In genomic region chr7:112449902-112450806, GRCh38 we compare ENCODE assay signal across 8 cellular contexts. TPM values are rescaled to one million over a fixed set of nuclear protein-coding genes. Genes with fewer than 3 reads are reported as not detected.
DNase-seq lines count a peak whose midpoint lies in the region; ATAC-seq, FAIRE-seq and TF ChIP-seq lines count a peak whose summit lies in the region.

Gene IFRD1 (plus strand): TSS chr7:112450460. CDS start chr7:112450689, 229 bp downstream.

- H2AK9ac ChIP-seq in IMR-90 (replicated peaks; ENCODE audit: low read depth, low read length, poor library complexity) = peak within 1 kb of the TSS; percentile 91

- peak within 1 kb of the TSS; percentile 88 for H3K23ac ChIP-seq in IMR-90 (ENCODE audit: low read depth, low read length)

- dilution Hi-C loops in IMR-90 (cut with HindIII; ENCODE audit: low sequenced_read_pairs, unreplicated experiment) (no loop called here), endothelial cell of umbilical vein (cut with MboI; ENCODE audit: extremely low pct_ligation_motif_present, low sequenced_read_pairs) (no loop called here)

- H2AK5ac ChIP-seq in IMR-90 (ENCODE audit: low read depth, low read length) = peak within 1 kb of the TSS; percentile 87

- H3K14ac ChIP-seq in IMR-90 (replicated peaks; ENCODE audit: low read depth, low read length) = peak within 1 kb of the TSS; percentile 94

- H2BK20ac ChIP-seq in IMR-90 (ENCODE audit: low read depth, low read length) = peak within 1 kb of the TSS; percentile 38

- peak within 1 kb of the TSS; percentile 70 for H4K5ac ChIP-seq in IMR-90 (ENCODE audit: low read depth, low read length)

- H2AFZ ChIP-seq in IMR-90 (replicated peaks; ENCODE audit: low read length, poor library complexity) (peak within 1 kb of the TSS; percentile 98), endothelial cell of umbilical vein (ENCODE audit: low read depth, low read length) (peak within 1 kb of the TSS; percentile 98)

- peak within 1 kb of the TSS; percentile 67 for H4K91ac ChIP-seq in IMR-90 (ENCODE audit: insufficient read depth, low read depth, low read length)

- H4K20me1 ChIP-seq in IMR-90 (ENCODE audit: insufficient read depth, low read length) = peaks cover 43% of the 10 kb centered on the region
- H4K20me1 ChIP-seq in endothelial cell of umbilical vein (replicated peaks; ENCODE audit: control insufficient read depth, extremely low read depth, insufficient read depth, low read length) = peaks cover 2% of the 10 kb centered on the region

- H2BK5ac ChIP-seq in IMR-90 (ENCODE audit: low read depth, low read length, poor library complexity, severe bottlenecking) = peak within 1 kb of the TSS; percentile 83

- peak within 1 kb of the TSS; percentile 85 for H3K4me3 ChIP-seq in IMR-90 (ENCODE audit: insufficient read depth, low read depth, low read length)
- H3K4me3 ChIP-seq in endothelial cell of umbilical vein (replicated peaks in 1 of 3; ENCODE audit: insufficient read depth in 1 of 3, low read depth in 1 of 3, low read length in 3 of 3) = peak within 1 kb of the TSS; percentile 73 to 96 (median 87)

- H3K4me2 ChIP-seq in IMR-90 (ENCODE audit: low read depth, low read length) (peak within 1 kb of the TSS; percentile 95), endothelial cell of umbilical vein (ENCODE audit: insufficient read depth, low read length) (peak within 1 kb of the TSS; percentile 96)

- no peaks in the 10 kb centered on the region for H3K36me3 ChIP-seq in IMR-90 (ENCODE audit: control insufficient read depth, insufficient read depth, low read length)
- H3K36me3 ChIP-seq in endothelial cell of umbilical vein (ENCODE audit: control insufficient read depth in 2 of 2, extremely low read depth in 1 of 2, insufficient read depth in 2 of 2, low read length in 2 of 2) = no peaks in the 10 kb centered on the region

- TF ChIP-seq CTCF in IMR-90 (conservative IDR thresholded peaks at IDR 0.05; ENCODE audit: low read depth, low read length) (no peak), endothelial cell of umbilical vein (IDR thresholded peaks at IDR 0.05; ENCODE audit: extremely low read depth in 1 of 2, insufficient read depth in 1 of 2, low read depth in 1 of 2, low read length in 2 of 2) (no peak)

- no peak for TF ChIP-seq RAD21 in IMR-90 (IDR thresholded peaks at IDR 0.05; ENCODE audit: low read length)

- POLR2A ChIA-PET in IMR-90 (lab: Charles Lee; ENCODE audit: unreplicated experiment) (interaction anchor here (0.5 to 1.7 kb wide), 3 partner anchors 9 to 71 kb away, joined by 3 to 8 read pairs (median 5); no protein-coding TSS in a partner anchor), endothelial cell of umbilical vein (lab: Charles Lee) (interaction anchor here (0.5 to 2.2 kb wide), 22 partner anchors 9 to 616 kb away, joined by 3 to 31 read pairs (median 4); a partner anchor contains a TSS)

- H3K27ac ChIP-seq in IMR-90 (ENCODE audit: insufficient read depth, low read length) = peak within 1 kb of the TSS; percentile 94
- peak within 1 kb of the TSS; percentile 92 for H3K27ac ChIP-seq in endothelial cell of umbilical vein (ENCODE audit: insufficient read depth, low read depth, low read length)

- DNase-seq in DMS 273 (lab: John Stamatoyannopoulos, UW; ENCODE audit: unreplicated experiment) = peak; percentile 100
- peak; percentile 98 for DNase-seq in IMR-90
- DNase-seq in OCI-M1 (lab: John Stamatoyannopoulos, UW) = peak; percentile 96
- peak; percentile 98 for DNase-seq in activated T-cell treated with anti-CD3 and anti-CD28 coated beads for 24 hours (ENCODE audit: low read depth)
- peak; percentile 98 for DNase-seq in endothelial cell of umbilical vein (ENCODE audit: low read depth, low spot score)
- DNase-seq in middle frontal gyrus (ENCODE audit: extremely low spot score, low spot score) = peak; percentile 99
- DNase-seq in stimulated activated CD8-positive, alpha-beta memory T cell treated with anti-CD3 and anti-CD28 coated beads, Interleukin-2, amount 100 ng/mL, for 48 hours (ENCODE audit: low read depth in 2 of 2) = peak; percentile 95 to 98

- FAIRE-seq in endothelial cell of umbilical vein (lab: Jason Lieb, UNC) = peak; percentile 87

- peak; percentile 100 for TF ChIP-seq POLR2A in IMR-90 (IDR thresholded peaks at IDR 0.05; ENCODE audit: low read depth, low read length)
- peak; percentile 99 for TF ChIP-seq POLR2A in endothelial cell of umbilical vein (IDR thresholded peaks at IDR 0.05; ENCODE audit: low read depth, low read length)

- intact Hi-C loops in IMR-90 (cut with micrococcal nuclease) (loop anchor here (2.0 kb wide), 1 partner anchor 243 kb away; the partner anchor contains the start of genes DOCK4 and ZNF277), endothelial cell of umbilical vein (cut with micrococcal nuclease) (loop anchor here (1.0 kb wide), 2 partner anchors 244 to 888 kb away; partner anchors contain the start of genes DOCK4, IMMP2L and ZNF277)

- peak; percentile 76 for ATAC-seq in GM21528 (IDR thresholded peaks at IDR 0.05; ENCODE audit: low FRiP score, unreplicated experiment)
- peak; percentile 90 for ATAC-seq in IMR-90 (ENCODE audit: low read depth)

- H3K27me3 ChIP-seq in IMR-90 (ENCODE audit: control insufficient read depth, insufficient read depth, low read length) = no peaks in the 10 kb centered on the region
- H3K27me3 ChIP-seq in endothelial cell of umbilical vein (ENCODE audit: control insufficient read depth in 2 of 2, insufficient read depth in 2 of 2, low read length in 2 of 2) = no peaks in the 10 kb centered on the region

- no peaks in the 10 kb centered on the region; the same call in 1 of the 2 replicates for H3K4me1 ChIP-seq in IMR-90 (ENCODE audit: control insufficient read depth, insufficient read depth, low read length)
- H3K4me1 ChIP-seq in endothelial cell of umbilical vein (ENCODE audit: control insufficient read depth, extremely low read depth, insufficient read depth, low read length) = peaks cover 26% of the 10 kb centered on the region

- H3K9me1 ChIP-seq in IMR-90 (ENCODE audit: insufficient read depth, low read length) = no peaks in the 10 kb centered on the region
- no peaks in the 10 kb centered on the region for H3K9me1 ChIP-seq in endothelial cell of umbilical vein (replicated peaks; ENCODE audit: control insufficient read depth, extremely low read depth, insufficient read depth, low read length)

- H3K79me1 ChIP-seq in IMR-90 (ENCODE audit: low read depth in 1 of 2, low read length in 2 of 2) = peaks cover 5 to 23% of the 10 kb centered on the region in 2 experiments; a peak in 3 of 4 replicates

- CTCF ChIA-PET in IMR-90 (lab: Yijun Ruan, JAX) (no interaction called here), endothelial cell of umbilical vein (lab: Charles Lee) (interaction anchor here (0.9 to 2.3 kb wide), 6 partner anchors 9 to 697 kb away, joined by 3 to 13 read pairs (median 4); no protein-coding TSS in a partner anchor)

- H3K56ac ChIP-seq in IMR-90 (ENCODE audit: extremely low read depth, insufficient read depth, low read length) = peak within 1 kb of the TSS; percentile 87

- peaks cover 45% of the 10 kb centered on the region for H3K79me2 ChIP-seq in endothelial cell of umbilical vein (ENCODE audit: control insufficient read depth, insufficient read depth, low read length)

- H3K18ac ChIP-seq in IMR-90 (ENCODE audit: low read depth, low read length) = peak within 1 kb of the TSS; percentile 39; the same call in 1 of the 2 replicates

- H3K4ac ChIP-seq in IMR-90 (ENCODE audit: low read depth, low read length) = peak within 1 kb of the TSS; percentile 86

- H3K9ac ChIP-seq in IMR-90 (ENCODE audit: low read depth, low read length) = peak within 1 kb of the TSS; percentile 96
- H3K9ac ChIP-seq in endothelial cell of umbilical vein (replicated peaks; ENCODE audit: extremely low read depth, insufficient read depth, low read length) = peak within 1 kb of the TSS; percentile 95

- 0% methylated on average over 43 of the region's 73 CpGs; no CpG with 5 or more reads in 1 of the 2 experiments for WGBS in IMR-90 (ENCODE audit: extremely low coverage in 2 of 2, insufficient read length in 1 of 2), 2 experiments

- BruUV-seq in IMR-90 (replicated peaks; lab: Mats Ljungman, UMichigan) (no TSS peak), endothelial cell of umbilical vein (replicated peaks; lab: Mats Ljungman, UMichigan) (TSS peak; percentile 35)

- no peak within 1 kb of the TSS; the same call in 2 of the 3 replicates for H2BK15ac ChIP-seq in IMR-90 (ENCODE audit: low read depth, low read length)

- in situ Hi-C loops in IMR-90 (cut with MboI; ENCODE audit: low sequenced_read_pairs) = no loop called here

- H3K9me3 ChIP-seq in IMR-90 (ENCODE audit: control insufficient read depth, insufficient read depth, low read length) (no peaks in the 10 kb centered on the region), endothelial cell of umbilical vein (replicated peaks; ENCODE audit: control insufficient read depth, insufficient read depth, low read length) (no peaks in the 10 kb centered on the region)

- peak within 1 kb of the TSS; percentile 56 for H2BK120ac ChIP-seq in IMR-90 (ENCODE audit: low read depth, low read length)

- peak within 1 kb of the TSS; percentile 76 to 93 for H4K8ac ChIP-seq in IMR-90 (ENCODE audit: low read depth in 2 of 2, low read length in 2 of 2)

TF ChIP-seq in IMR-90, 13 proteins besides CTCF, POLR2A, EP300 and RAD21 (continues in another document):
- TF ChIP-seq MAFK (IDR thresholded peaks at IDR 0.05; ENCODE audit: low read depth, low read length) (no peak), NFE2L2 (IDR thresholded peaks at IDR 0.05; ENCODE audit: low read depth, low read length) (no peak), MAZ (IDR thresholded peaks at IDR 0.05; ENCODE audit: borderline replicate concordance, low read depth, low read length) (peak; percentile 94; the same call in 1 of the 2 replicates), FOS (IDR thresholded peaks at IDR 0.05; ENCODE audit: low read depth, low read length) (no peak)

TF ChIP-seq in endothelial cell of umbilical vein, 7 proteins besides CTCF, POLR2A, EP300 and RAD21 (continues in another document):
- no peak for TF ChIP-seq EZH2 (IDR thresholded peaks at IDR 0.05; ENCODE audit: borderline replicate concordance, low read depth, low read length, severe bottlenecking)
- TF ChIP-seq, protein P1, sequence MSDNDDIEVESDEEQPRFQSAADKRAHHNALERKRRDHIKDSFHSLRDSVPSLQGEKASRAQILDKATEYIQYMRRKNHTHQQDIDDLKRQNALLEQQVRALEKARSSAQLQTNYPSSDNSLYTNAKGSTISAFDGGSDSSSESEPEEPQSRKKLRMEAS (IDR thresholded peaks at IDR 0.05; ENCODE audit: insufficient read depth, insufficient read length) = no peak

RNA-seq across cellular contexts. Expression of gene IFRD1, which starts in this region (rescaled TPM):
- total RNA-seq in IMR-90 (2012; rRNA removed) (18.3 and 24.2 TPM in 2 replicates), endothelial cell of umbilical vein (42.2 and 43.3 TPM in 2 replicates)
- polyA plus RNA-seq in IMR-90 (2012; rRNA removed) (16.6 and 25.3 TPM in 2 replicates), endothelial cell of umbilical vein (13.3 and 16.8 TPM in 2 replicates)
- 4.5 and 4.9 TPM in 2 replicates for polyA plus RNA-seq in IMR-90 (2012; cell fraction: cytosol; rRNA removed)
- polyA plus RNA-seq in IMR-90 (2012; cell fraction: nucleus; rRNA removed; ENCODE audit: low replicate concordance) = 10.1 and 62.2 TPM in 2 replicates
- 20.5 and 20.9 TPM in 2 replicates for polyA plus RNA-seq in endothelial cell of umbilical vein (2011; cell fraction: cytosol; rRNA removed)
- 55.8 and 73.5 TPM in 2 replicates for polyA plus RNA-seq in endothelial cell of umbilical vein (2011; cell fraction: nucleus; rRNA removed)
- polyA plus RNA-seq in endothelial cell of umbilical vein (2012) = 16.8 and 26.5 TPM in 2 replicates
- 16.2 and 43.1 TPM in 2 replicates for polyA minus RNA-seq in endothelial cell of umbilical vein
- 35.6 TPM for polyA minus RNA-seq in endothelial cell of umbilical vein (2011; cell fraction: cytosol; rRNA and poly(A)+ RNA removed)
- 96.7 and 124 TPM in 2 replicates for polyA minus RNA-seq in endothelial cell of umbilical vein (2011; cell fraction: nucleus; rRNA and poly(A)+ RNA removed)

Comparison
In these comparisons a context has a peak if more than half of its experiments do, and no peak if none do; other contexts are left out.
1. Peak in every context shown above with its lines: DNase-seq, ATAC-seq, H3K4me3 ChIP-seq and H3K27ac ChIP-seq.